ENCODE assay signal across 10 cellular contexts in genomic region chr12:117105902-117106301, GRCh38. TPM values are rescaled to one million over a fixed set of nuclear protein-coding genes. Genes with fewer than 3 reads are reported as not detected.
A peak's percentile ranks its signal among the peaks of the same experiment; 100 is the strongest.
DNase-seq lines count a peak whose midpoint lies in the region; ATAC-seq lines count a peak whose summit lies in the region.
"Had no signal": no experiment of that assay in that cellular context is flagged by ENCODE, and none has a peak within 500 bp of the region (broad histone marks: within the 10 kb centered on the region; RNA-seq: fewer than 3 reads in every experiment).

No MANE protein-coding gene starts in this region.

- H2BK5ac ChIP-seq in mesenchymal stem cell (ENCODE audit: low read depth, low read length, poor library complexity, severe bottlenecking): no peak overlapping the region

- no peak overlapping the region for H3K9ac ChIP-seq in mesenchymal stem cell (ENCODE audit: low read length)

- intact Hi-C loops in activated T-helper 1 cell treated with anti-CD3 and anti-CD28 coated beads, Interleukin-12 subunit alpha, Interleukin-12 subunit beta, Interleukin-2, Interleukin-4 antibody, amounts not matched to agents 30 ng/mL and 10 ng/mL and 1 ng/mL, durations not matched to agents 14 hours and 24 hours and 36 hours (cut with micrococcal nuclease): no loop called here
- intact Hi-C loops in posterior vena cava (cut with DNase I): no loop called here

- no peaks in the 10 kb centered on the region for H3K9me3 ChIP-seq in mesenchymal stem cell (ENCODE audit: control insufficient read depth, low read length)
- H3K9me3 ChIP-seq: testis had no signal

- H2AK5ac ChIP-seq in mesenchymal stem cell (ENCODE audit: low read length, severe bottlenecking): no peak overlapping the region

- no peaks in the 10 kb centered on the region for H3K36me3 ChIP-seq in mesenchymal stem cell (ENCODE audit: control insufficient read depth in 1 of 2, insufficient read depth in 2 of 2, low read depth in 1 of 2, low read length in 2 of 2)

- H3K4me3 Mint-ChIP-seq in activated T-helper 1 cell treated with anti-CD3 and anti-CD28 coated beads, Interleukin-12 subunit alpha, Interleukin-12 subunit beta, Interleukin-2, Interleukin-4 antibody, amounts not matched to agents 30 ng/mL and 10 ng/mL and 1 ng/mL, durations not matched to agents 14 hours and 24 hours and 36 hours: no peak overlapping the region

- H3K27ac ChIP-seq in mesenchymal stem cell (ENCODE audit: low read length, poor library complexity, severe bottlenecking): no peak overlapping the region
- H3K27ac ChIP-seq: testis had no signal

- H2AFZ ChIP-seq in mesenchymal stem cell (ENCODE audit: low read depth, low read length): no peak overlapping the region

- no peak overlapping the region for H2BK12ac ChIP-seq in mesenchymal stem cell (ENCODE audit: low read length in 2 of 2)

- H3K4me1 ChIP-seq in mesenchymal stem cell (ENCODE audit: control insufficient read depth, insufficient read depth, low read depth, low read length): no peaks in the 10 kb centered on the region
- H3K4me1 ChIP-seq: testis had no signal

- peaks cover 21% of the 10 kb centered on the region for H3K27me3 Mint-ChIP-seq in activated T-helper 1 cell treated with anti-CD3 and anti-CD28 coated beads, Interleukin-12 subunit alpha, Interleukin-12 subunit beta, Interleukin-2, Interleukin-4 antibody, amounts not matched to agents 30 ng/mL and 10 ng/mL and 1 ng/mL, durations not matched to agents 14 hours and 24 hours and 36 hours (ENCODE audit: insufficient read depth)

- H3K4ac ChIP-seq in mesenchymal stem cell (ENCODE audit: low read depth in 1 of 2, low read length in 2 of 2): no peak overlapping the region

- H3K23ac ChIP-seq in mesenchymal stem cell (ENCODE audit: low read length in 2 of 2): no peak overlapping the region

- no peaks in the 10 kb centered on the region for H3K79me1 ChIP-seq in mesenchymal stem cell (replicated peaks; ENCODE audit: low read length, poor library complexity, severe bottlenecking)

- peaks cover 10% of the 10 kb centered on the region for H3K4me1 Mint-ChIP-seq in activated T-helper 1 cell treated with anti-CD3 and anti-CD28 coated beads, Interleukin-12 subunit alpha, Interleukin-12 subunit beta, Interleukin-2, Interleukin-4 antibody, amounts not matched to agents 30 ng/mL and 10 ng/mL and 1 ng/mL, durations not matched to agents 14 hours and 24 hours and 36 hours (ENCODE audit: low read depth)

- DNase-seq in NCI-H510A (lab: John Stamatoyannopoulos, UW): peak; percentile 94
- DNase-seq in activated T-helper 1 cell treated with anti-CD3 and anti-CD28 coated beads, Interleukin-12 subunit alpha, Interleukin-12 subunit beta, Interleukin-2, Interleukin-4 antibody, amounts not matched to agents 30 ng/mL and 10 ng/mL and 1 ng/mL, durations not matched to agents 14 hours and 24 hours and 36 hours (ENCODE audit: low spot score): peak; percentile 7
- DNase-seq in posterior vena cava (ENCODE audit: low spot score): peak; percentile 37
- no peak for DNase-seq in mesenchymal stem cell
- DNase-seq: testis had no signal

- H3K4me3 ChIP-seq in mesenchymal stem cell (ENCODE audit: insufficient read depth in 1 of 2, low read depth in 1 of 2, low read length in 2 of 2): no peak overlapping the region
- H3K4me3 ChIP-seq: testis had no signal

- H2BK120ac ChIP-seq in mesenchymal stem cell (ENCODE audit: low read depth, low read length): no peak overlapping the region

- H4K8ac ChIP-seq in mesenchymal stem cell (ENCODE audit: low read length): no peak overlapping the region

- H3K4me2 ChIP-seq in mesenchymal stem cell (ENCODE audit: low read length, poor library complexity, severe bottlenecking): no peak overlapping the region

- peak; percentile 78 for ATAC-seq in HG02885 (IDR thresholded peaks at IDR 0.05; ENCODE audit: poor library complexity, unreplicated experiment)
- no peak for ATAC-seq in HG02798 (IDR thresholded peaks at IDR 0.05; ENCODE audit: poor library complexity, unreplicated experiment)
- no peak for ATAC-seq in HG02840 (IDR thresholded peaks at IDR 0.05; ENCODE audit: low FRiP score, unreplicated experiment)

- H3K27me3 ChIP-seq in mesenchymal stem cell (ENCODE audit: control insufficient read depth in 1 of 2, insufficient read depth in 1 of 2, low read length in 2 of 2): peaks cover 51 to 69% of the 10 kb centered on the region in 2 experiments
- H3K27me3 ChIP-seq: testis had no signal

- H4K91ac ChIP-seq in mesenchymal stem cell (ENCODE audit: low read length): no peak overlapping the region

- no peak overlapping the region for H2BK15ac ChIP-seq in mesenchymal stem cell (ENCODE audit: low read depth, poor library complexity, severe bottlenecking)

- H3K36me3 Mint-ChIP-seq in activated T-helper 1 cell treated with anti-CD3 and anti-CD28 coated beads, Interleukin-12 subunit alpha, Interleukin-12 subunit beta, Interleukin-2, Interleukin-4 antibody, amounts not matched to agents 30 ng/mL and 10 ng/mL and 1 ng/mL, durations not matched to agents 14 hours and 24 hours and 36 hours (ENCODE audit: low read depth): no peaks in the 10 kb centered on the region

- H3K27ac Mint-ChIP-seq in activated T-helper 1 cell treated with anti-CD3 and anti-CD28 coated beads, Interleukin-12 subunit alpha, Interleukin-12 subunit beta, Interleukin-2, Interleukin-4 antibody, amounts not matched to agents 30 ng/mL and 10 ng/mL and 1 ng/mL, durations not matched to agents 14 hours and 24 hours and 36 hours: no peak overlapping the region
- H3K27ac Mint-ChIP-seq: activated T-helper 2 cell treated with anti-CD3 and anti-CD28 coated beads, Interferon-gamma antibody, Interleukin-2, Interleukin-4, amounts not matched to agents 10 μg/mL and 5 μg/mL and 100 μg/mL, durations not matched to agents 14 hours and 24 hours and 36 hours had no signal

- WGBS in mesenchymal stem cell: 95% methylated on average over 12 of the region's 12 CpGs

- H3K18ac ChIP-seq in mesenchymal stem cell (ENCODE audit: low read depth in 1 of 2, low read length in 2 of 2): no peak overlapping the region

- H3K9me3 Mint-ChIP-seq in activated T-helper 1 cell treated with anti-CD3 and anti-CD28 coated beads, Interleukin-12 subunit alpha, Interleukin-12 subunit beta, Interleukin-2, Interleukin-4 antibody, amounts not matched to agents 30 ng/mL and 10 ng/mL and 1 ng/mL, durations not matched to agents 14 hours and 24 hours and 36 hours: peaks cover 3% of the 10 kb centered on the region
- H3K9me3 Mint-ChIP-seq: activated T-helper 2 cell treated with anti-CD3 and anti-CD28 coated beads, Interferon-gamma antibody, Interleukin-2, Interleukin-4, amounts not matched to agents 10 μg/mL and 5 μg/mL and 100 μg/mL, durations not matched to agents 14 hours and 24 hours and 36 hours had no signal

- H3K14ac ChIP-seq in mesenchymal stem cell (ENCODE audit: low read length in 2 of 2): no peak overlapping the region

RNA-seq across cellular contexts. Expression of gene TESC, which starts 6.7 kb away (rescaled TPM):
- total RNA-seq in activated T-helper 1 cell treated with anti-CD3 and anti-CD28 coated beads, Interleukin-12 subunit alpha, Interleukin-12 subunit beta, Interleukin-2, Interleukin-4 antibody, amounts not matched to agents 30 ng/mL and 10 ng/mL and 1 ng/mL, durations not matched to agents 14 hours and 24 hours and 36 hours: 75.2 and 85.2 TPM in 2 replicates
- total RNA-seq in posterior vena cava: 1 to 10 TPM; 3.0 to 5.8 TPM
- polyA plus RNA-seq in mesenchymal stem cell (2013, experiment 1 of 2): 0.19 TPM
- 0.26 TPM for polyA plus RNA-seq in mesenchymal stem cell (2013, experiment 2 of 2)
- total RNA-seq: myocyte had no signal

Comparison
In these comparisons a context has a peak if more than half of its experiments do, and no peak if none do; other contexts are left out.
1. RNA of gene TESC, which starts 6.7 kb away (total RNA-seq): 75.2 to 85.2 TPM in activated T-helper 1 cell treated with anti-CD3 and anti-CD28 coated beads, Interleukin-12 subunit alpha, Interleukin-12 subunit beta, Interleukin-2, Interleukin-4 antibody, amounts not matched to agents 30 ng/mL and 10 ng/mL and 1 ng/mL, durations not matched to agents 14 hours and 24 hours and 36 hours; 3.0 to 5.8 TPM in posterior vena cava; every median in the first group is over 10 times any median in the second.